22 cellular contexts compared by ENCODE assay signal in genomic region chr18:55593888-55594287, GRCh38. TPM values are rescaled to one million over a fixed set of nuclear protein-coding genes. Genes with fewer than 3 reads are reported as not detected.
"Had no signal": no experiment of that assay in that cellular context is flagged by ENCODE, and none has a peak within 500 bp of the region (broad histone marks: within the 10 kb centered on the region; RNA-seq: fewer than 3 reads in every experiment).

No MANE protein-coding gene starts in this region.

- H3K4me3 ChIP-seq: ascending aorta, left ventricle myocardium inferior, lung, mucosa of descending colon, right atrium auricular region, suprapubic skin, tibial artery had no signal

- H3K27ac ChIP-seq: ascending aorta, left ventricle myocardium inferior, right atrium auricular region, suprapubic skin, tibial artery, VCaP had no signal

- H3K4me3 Mint-ChIP-seq: activated CD4-positive, alpha-beta memory T cell treated with anti-CD3 and anti-CD28 coated beads for 36 hours; activated naive CD4-positive, alpha-beta T cell treated with anti-CD3 and anti-CD28 coated beads, Interleukin-2, amount 10 ng/mL, durations not matched to agents 7 days and 5 days; activated naive CD8-positive, alpha-beta T cell treated with anti-CD3 and anti-CD28 coated beads, Interleukin-2, amount 10 ng/mL, durations not matched to agents 7 days and 5 days; natural killer cell treated with Interleukin-12 subunit alpha and Interleukin-12 subunit beta and Interleukin-15 and Interleukin-18, amount 100 ng/mL, for 72 hours had no signal

- H3K36me3 ChIP-seq: ascending aorta, left ventricle myocardium inferior, right atrium auricular region, suprapubic skin, tibial artery had no signal

- H3K9me3 Mint-ChIP-seq: activated CD4-positive, alpha-beta memory T cell treated with anti-CD3 and anti-CD28 coated beads for 36 hours; activated naive CD4-positive, alpha-beta T cell treated with anti-CD3 and anti-CD28 coated beads, Interleukin-2, amount 10 ng/mL, durations not matched to agents 7 days and 5 days; natural killer cell treated with Interleukin-12 subunit alpha and Interleukin-12 subunit beta and Interleukin-15 and Interleukin-18, amount 100 ng/mL, for 72 hours had no signal

- H3K4me1 Mint-ChIP-seq: brain had no signal

- FAIRE-seq: endothelial cell of umbilical vein had no signal

- H3K27ac Mint-ChIP-seq: activated CD4-positive, alpha-beta memory T cell treated with anti-CD3 and anti-CD28 coated beads for 36 hours; activated naive CD4-positive, alpha-beta T cell treated with anti-CD3 and anti-CD28 coated beads, Interleukin-2, amount 10 ng/mL, durations not matched to agents 7 days and 5 days; activated naive CD8-positive, alpha-beta T cell treated with anti-CD3 and anti-CD28 coated beads, Interleukin-2, amount 10 ng/mL, durations not matched to agents 7 days and 5 days; brain; natural killer cell treated with Interleukin-12 subunit alpha and Interleukin-12 subunit beta and Interleukin-15 and Interleukin-18, amount 100 ng/mL, for 72 hours had no signal

- H3K36me3 Mint-ChIP-seq: activated naive CD8-positive, alpha-beta T cell treated with anti-CD3 and anti-CD28 coated beads, Interleukin-2, amount 10 ng/mL, durations not matched to agents 7 days and 5 days; brain; natural killer cell treated with Interleukin-12 subunit alpha and Interleukin-12 subunit beta and Interleukin-15 and Interleukin-18, amount 100 ng/mL, for 72 hours had no signal

- H3K27me3 ChIP-seq: ascending aorta, right atrium auricular region, suprapubic skin, tibial artery had no signal

- DNase-seq: activated CD4-positive, alpha-beta memory T cell treated with anti-CD3 and anti-CD28 coated beads for 36 hours; activated CD4-positive, alpha-beta T cell treated with anti-CD3 and anti-CD28 coated beads for 4 hours; activated CD8-positive, alpha-beta memory T cell treated with anti-CD3 and anti-CD28 coated beads, Interleukin-2, amount 50 U/mL, for 4 hours; activated gamma-delta T cell; activated naive CD4-positive, alpha-beta T cell treated with anti-CD3 and anti-CD28 coated beads, Interleukin-2, amount 10 ng/mL, durations not matched to agents 7 days and 5 days; activated naive CD8-positive, alpha-beta T cell treated with anti-CD3 and anti-CD28 coated beads, Interleukin-2, amount 10 ng/mL, durations not matched to agents 7 days and 5 days; activated T-cell treated with anti-CD3 and anti-CD28 coated beads, Interleukin-2, amount 50 U/mL, for 1 hour; caudate nucleus; foreskin melanocyte; islet precursor cell; left ventricle myocardium inferior; mucosa of descending colon; stimulated activated naive CD4-positive, alpha-beta T cell; tibial artery had no signal

- H3K4me1 ChIP-seq: right atrium auricular region, tibial artery had no signal

- H3K9me3 ChIP-seq: ascending aorta, left ventricle myocardium inferior, mucosa of descending colon, right atrium auricular region, suprapubic skin, tibial artery had no signal

- ATAC-seq: mucosa of descending colon; natural killer cell treated with Interleukin-12 subunit alpha and Interleukin-12 subunit beta and Interleukin-15 and Interleukin-18, amount 100 ng/mL, for 72 hours had no signal

RNA-seq across cellular contexts. Expression of gene TCF4, which starts 5.9 kb away (rescaled TPM):
- total RNA-seq: activated CD4-positive, alpha-beta memory T cell treated with anti-CD3 and anti-CD28 coated beads for 36 hours had no signal
